ENCODE assay signal across 8 cellular contexts in genomic region chr19:10251792-10252694, GRCh38. TPM values are rescaled to one million over a fixed set of nuclear protein-coding genes. Genes with fewer than 3 reads are reported as not detected.
DNase-seq lines count a peak whose midpoint lies in the region; ATAC-seq, FAIRE-seq and TF ChIP-seq lines count a peak whose summit lies in the region.

TSS of gene MRPL4 (plus strand) at chr19:10252214. CDS start at chr19:10252254, 40 bp downstream.

- CTCF ChIA-PET in HepG2 (lab: Yijun Ruan, JAX; ENCODE audit: low intra/inter-chr PET ratio, low total read pairs): interaction anchor here (0.6 to 3.5 kb wide), 2 partner anchors 24 to 32 kb away, joined by 4 to 33 read pairs; no protein-coding TSS in a partner anchor

- H3K27ac ChIP-seq in C4-2B (peak within 1 kb of the TSS; percentile 88), HepG2 (ENCODE audit: extremely low read length, insufficient read depth, low read length) (peak within 1 kb of the TSS; percentile 80)

- H3K36me3 ChIP-seq in HepG2 (replicated peaks in 1 of 2; ENCODE audit: control insufficient read depth in 1 of 2, insufficient read depth in 2 of 2, low read length in 2 of 2): peaks cover 4 to 23% of the 10 kb centered on the region in 2 experiments; a peak in 4 of 5 replicates

- DNase-seq in NCI-H774 (lab: John Stamatoyannopoulos, UW) (peak; percentile 97), dermis blood vessel endothelial cell (peak; percentile 99), HepG2 (ENCODE audit: low spot score) (peak; percentile 99)
- peak; percentile 95 to 97 for DNase-seq in activated CD4-positive, alpha-beta T cell treated with anti-CD3 and anti-CD28 coated beads, Interleukin-2, amount 50 U/mL, for 4 hours
- DNase-seq in stimulated activated CD4-positive, alpha-beta T cell treated with anti-CD3 and anti-CD28 coated beads, Interleukin-4, amount 100 ng/mL, for 1 hour: peak; percentile 93

- peaks cover 11% of the 10 kb centered on the region for H3K79me2 ChIP-seq in HepG2 (ENCODE audit: insufficient read depth, low read length)

- peak; percentile 81 to 87 for TF ChIP-seq POLR2A in HepG2 (IDR thresholded peaks at IDR 0.05; ENCODE audit: insufficient read depth in 1 of 2, low read depth in 2 of 2, low read length in 2 of 2)

- POLR2A ChIA-PET in HepG2 (lab: Yijun Ruan, JAX): interaction anchor here (0.5 to 1.6 kb wide), 14 partner anchors 9 to 151 kb away, joined by 3 to 10 read pairs (median 3); partner anchors contain the start of genes ICAM1, RAVER1 and TYK2

- TF ChIP-seq EP300 in HepG2 (IDR thresholded peaks at IDR 0.05; ENCODE audit: low read depth in 2 of 2, low read length in 2 of 2): peak in 1 of 2 experiments; percentile 27; a peak in 1 of 4 replicates
- 0 out of 2 replicates have a peak, but pooled peaks have one; percentile 33 for TF ChIP-seq EP300 in HepG2 (CRISPR knock-in tag; IDR thresholded peaks at IDR 0.05; ENCODE audit: borderline replicate concordance)

- WGBS in HepG2 (ENCODE audit: low lambda C conversion rate): under 1% methylated on average over 19 of the region's 77 CpGs

- peaks cover 42% of the 10 kb centered on the region for H3K4me1 ChIP-seq in HepG2 (ENCODE audit: insufficient read depth, low read length)

- no peaks in the 10 kb centered on the region for H3K9me3 ChIP-seq in HepG2 (ENCODE audit: low read length)

- no peaks in the 10 kb centered on the region for H4K20me1 ChIP-seq in HepG2 (ENCODE audit: insufficient read depth, low read length)

- TSS peak; percentile 69 for BruUV-seq in HepG2 (replicated peaks; lab: Mats Ljungman, UMichigan)

- no peak for TF ChIP-seq CTCF in C4-2B (conservative IDR thresholded peaks at IDR 0.05)
- no peak for TF ChIP-seq CTCF in HepG2 (CRISPR knock-in tag; IDR thresholded peaks at IDR 0.05)

- peak; percentile 94 for FAIRE-seq in HepG2 (lab: Jason Lieb, UNC)

- H3K4me2 ChIP-seq in HepG2 (ENCODE audit: low read depth, low read length): peak within 1 kb of the TSS; percentile 98

- H3K27me3 ChIP-seq in HepG2 (ENCODE audit: control insufficient read depth in 1 of 2, insufficient read depth in 2 of 2, low read length in 2 of 2): no peaks in the 10 kb centered on the region; a peak in 1 of 5 replicates

- peak; percentile 50 for TF ChIP-seq RAD21 in HepG2 (CRISPR knock-in tag; IDR thresholded peaks at IDR 0.05)

- peak within 1 kb of the TSS; percentile 85 for H3K9ac ChIP-seq in HepG2 (ENCODE audit: insufficient read depth, low read depth, low read length)

- peak within 1 kb of the TSS; percentile 64 to 93 (median 88) for H3K4me3 ChIP-seq in HepG2 (replicated peaks in 1 of 3; ENCODE audit: insufficient read depth in 1 of 3, low read depth in 2 of 3, low read length in 3 of 3)

- intact Hi-C loops in HepG2 (cut with micrococcal nuclease; ENCODE audit: unreplicated experiment): loop anchor here (2.0 to 5.0 kb wide), 2 partner anchors 57 to 320 kb away; partner anchors contain the start of gene DNMT1

- in situ Hi-C loops in HepG2 (cut with HindIII; ENCODE audit: extremely low pct_ligation_motif_present, low pct_unique_long_range_greater_than_20kb): no loop called here

- ATAC-seq in GM19395 (IDR thresholded peaks at IDR 0.05; ENCODE audit: unreplicated experiment) (peak; percentile 83), HG03565 (IDR thresholded peaks at IDR 0.05; ENCODE audit: unreplicated experiment) (peak; percentile 82), HepG2 (peak; percentile 96)

- H2AFZ ChIP-seq in HepG2 (ENCODE audit: low read length): no peak within 1 kb of the TSS

TF ChIP-seq in HepG2, 621 proteins besides CTCF, POLR2A, EP300 and RAD21 (continues in another document):
- TF ChIP-seq ARID3A (IDR thresholded peaks at IDR 0.05; ENCODE audit: low read depth, low read length): no peak
- peak; percentile 12 for TF ChIP-seq TEAD3 (CRISPR knock-in tag; optimal IDR thresholded peaks at IDR 0.05; ENCODE audit: borderline replicate concordance)
- no peak for TF ChIP-seq TBP (CRISPR knock-in tag; IDR thresholded peaks at IDR 0.05)
- TF ChIP-seq TCF7L2 (IDR thresholded peaks at IDR 0.05; ENCODE audit: low read depth, low read length): no peak
- TF ChIP-seq U2AF2 (IDR thresholded peaks at IDR 0.05; ENCODE audit: low read depth, low read length): no peak
- TF ChIP-seq RELA (CRISPR knock-in tag; IDR thresholded peaks at IDR 0.05): no peak
- peak; percentile 67; the same call in 1 of the 2 replicates for TF ChIP-seq ZBTB43 (CRISPR knock-in tag; conservative IDR thresholded peaks at IDR 0.05)
- no peak for TF ChIP-seq ZFYVE20 (CRISPR knock-in tag; IDR thresholded peaks at IDR 0.05; ENCODE audit: borderline replicate concordance, low read depth)
- no peak for TF ChIP-seq ZNF234 (CRISPR knock-in tag; conservative IDR thresholded peaks at IDR 0.05)
- TF ChIP-seq ZNF83 (CRISPR knock-in tag; IDR thresholded peaks at IDR 0.05; ENCODE audit: borderline replicate concordance): peak; percentile 74; the same call in 1 of the 2 replicates
- peak; percentile 79 for TF ChIP-seq TGIF2 (CRISPR knock-in tag; IDR thresholded peaks at IDR 0.05)
- no peak for TF ChIP-seq ZNF251 (CRISPR knock-in tag; IDR thresholded peaks at IDR 0.05)
- TF ChIP-seq TMF1 (CRISPR knock-in tag; IDR thresholded peaks at IDR 0.05; ENCODE audit: low read depth): peak; percentile 51; the same call in 1 of the 2 replicates
- no peak for TF ChIP-seq TRIM22 (IDR thresholded peaks at IDR 0.05)
- peak; percentile 95 for TF ChIP-seq ZNF33B (CRISPR knock-in tag; IDR thresholded peaks at IDR 0.05)
- TF ChIP-seq ZNF530 (CRISPR knock-in tag; IDR thresholded peaks at IDR 0.05; ENCODE audit: low read depth): no peak
- no peak for TF ChIP-seq BRCA1 (CRISPR knock-in tag; IDR thresholded peaks at IDR 0.05)
- peak; percentile 93 for TF ChIP-seq GABPB1 (CRISPR knock-in tag; IDR thresholded peaks at IDR 0.05)

RNA-seq across cellular contexts. Expression of gene MRPL4, which starts in this region (rescaled TPM):
- total RNA-seq in dermis blood vessel endothelial cell (19.9 and 44.6 TPM in 2 replicates), HepG2 (2016; rRNA removed; fragmentation: Illumina TruSeq; extraction: Trizol) (36.7 and 40.6 TPM in 2 replicates)
- 27.9 and 28.7 TPM in 2 replicates for total RNA-seq in HepG2 (2016; cell fraction: cytosol; rRNA removed; fragmentation: Illumina TruSeq; extraction: Trizol; ENCODE audit: low read depth)
- 31.8 and 42.1 TPM in 2 replicates for total RNA-seq in HepG2 (2016; cell fraction: insoluble cytoplasmic fraction; rRNA removed; fragmentation: Illumina TruSeq; extraction: Trizol)
- 31.0 and 33.7 TPM in 2 replicates for total RNA-seq in HepG2 (2016; cell fraction: membrane; rRNA removed; fragmentation: Illumina TruSeq; extraction: Trizol)
- total RNA-seq in HepG2 (2016; cell fraction: nucleus; rRNA removed; fragmentation: Illumina TruSeq; extraction: Trizol): 19.4 and 26.7 TPM in 2 replicates
- polyA plus RNA-seq in HepG2 (2011; rRNA removed): 42.5 and 45.4 TPM in 2 replicates
- polyA plus RNA-seq in HepG2 (2011; cell fraction: cytosol; rRNA removed): 43.4 and 60.6 TPM in 2 replicates
- polyA plus RNA-seq in HepG2 (2011; cell fraction: nucleus; rRNA removed): 90.6 and 101 TPM in 2 replicates
- polyA plus RNA-seq in HepG2 (2012): 32.0 and 46.2 TPM in 2 replicates
- polyA plus RNA-seq in HepG2 (2016; cell fraction: cytosol; fragmentation: Illumina TruSeq; extraction: Trizol; ENCODE audit: low read depth): 69.8 and 81.5 TPM in 2 replicates
- 76.0 and 88.0 TPM in 2 replicates for polyA plus RNA-seq in HepG2 (2016; cell fraction: insoluble cytoplasmic fraction; fragmentation: Illumina TruSeq; extraction: Trizol; ENCODE audit: low read depth)
- 72.3 and 74.6 TPM in 2 replicates for polyA plus RNA-seq in HepG2 (2016; cell fraction: membrane; fragmentation: Illumina TruSeq; extraction: Trizol; ENCODE audit: low read depth)
- 80.4 and 81.9 TPM in 2 replicates for polyA plus RNA-seq in HepG2 (2016; cell fraction: nucleus; fragmentation: Illumina TruSeq; extraction: Trizol; ENCODE audit: insufficient read depth, low read depth)
- polyA minus RNA-seq in HepG2 (2011; rRNA and poly(A)+ RNA removed; ENCODE audit: low replicate concordance): 34.7 and 41.5 TPM in 2 replicates
- 14.2 and 20.8 TPM in 2 replicates for polyA minus RNA-seq in HepG2 (2011; cell fraction: cytosol; rRNA and poly(A)+ RNA removed)
- 15.0 and 15.5 TPM in 2 replicates for polyA minus RNA-seq in HepG2 (2011; cell fraction: nucleus; rRNA and poly(A)+ RNA removed)

Comparison
In these comparisons a context has a peak if more than half of its experiments do, and no peak if none do; other contexts are left out.
1. Peak in every context shown above with its lines: DNase-seq, ATAC-seq, H3K4me3 ChIP-seq and H3K27ac ChIP-seq.